19 cellular contexts compared by ENCODE assay signal in genomic region chr17:41451154-41451728, GRCh38. TPM values are rescaled to one million over a fixed set of nuclear protein-coding genes. Genes with fewer than 3 reads are reported as not detected.
A peak's percentile ranks its signal among the peaks of the same experiment; 100 is the strongest.
DNase-seq lines count a peak whose midpoint lies in the region; ATAC-seq, FAIRE-seq and TF ChIP-seq lines count a peak whose summit lies in the region.
"Had no signal": no experiment of that assay in that cellular context is flagged by ENCODE, and none has a peak within 500 bp of the region (broad histone marks: within the 10 kb centered on the region; RNA-seq: fewer than 3 reads in every experiment).

No MANE protein-coding gene starts in this region.

- no peak overlapping the region for H3K4me3 Mint-ChIP-seq in HFFc6
- H3K4me3 Mint-ChIP-seq in astrocyte (ENCODE audit: unreplicated experiment) = no peak overlapping the region
- H3K4me3 Mint-ChIP-seq: CD4-positive, alpha-beta T cell; T-helper 17 cell had no signal

- TF ChIP-seq CTCF in AG10803 (conservative IDR thresholded peaks at IDR 0.05; ENCODE audit: low read length) = no peak
- no peak for TF ChIP-seq CTCF in HFFc6 (IDR thresholded peaks at IDR 0.05)
- TF ChIP-seq CTCF in astrocyte (IDR thresholded peaks at IDR 0.05; ENCODE audit: insufficient read depth, low read depth, low read length) = no peak

- H3K27me3 Mint-ChIP-seq in HFFc6 (ENCODE audit: insufficient read depth) (peaks cover 2% of the 10 kb centered on the region), astrocyte (ENCODE audit: low read depth, unreplicated experiment) (peaks cover 29% of the 10 kb centered on the region)

- H3K4me3 ChIP-seq in AG10803 (ENCODE audit: low read length) (no peak overlapping the region), astrocyte (ENCODE audit: insufficient read depth, low read depth, low read length) (no peak overlapping the region)

- ATAC-seq in HG03025 (IDR thresholded peaks at IDR 0.05; ENCODE audit: low FRiP score, unreplicated experiment) (no peak), HG02798 (IDR thresholded peaks at IDR 0.05; ENCODE audit: poor library complexity, unreplicated experiment) (no peak)
- ATAC-seq: T-helper 17 cell had no signal

- no peak overlapping the region for H3K27ac ChIP-seq in astrocyte (ENCODE audit: low read depth, low read length)

- peak; percentile 66 for FAIRE-seq in astrocyte (lab: Jason Lieb, UNC)
- FAIRE-seq: D721Med had no signal

- peaks cover 2% of the 10 kb centered on the region for H3K27me3 ChIP-seq in astrocyte (ENCODE audit: insufficient read depth, low read length)

- H3K9ac ChIP-seq in astrocyte (ENCODE audit: low read length) = no peak overlapping the region

- peaks cover 79% of the 10 kb centered on the region for H3K4me1 Mint-ChIP-seq in HFFc6 (ENCODE audit: low read depth)
- H3K4me1 Mint-ChIP-seq in astrocyte (ENCODE audit: low read depth, unreplicated experiment) = peaks cover 3% of the 10 kb centered on the region

- peaks cover 6% of the 10 kb centered on the region for H3K4me1 ChIP-seq in astrocyte (ENCODE audit: insufficient read depth, low read length)

- H2AFZ ChIP-seq in astrocyte (ENCODE audit: low read depth, low read length) = no peak overlapping the region

- no peaks in the 10 kb centered on the region for H4K20me1 ChIP-seq in astrocyte (ENCODE audit: insufficient read depth, low read length)

- no peaks in the 10 kb centered on the region for H3K36me3 ChIP-seq in astrocyte (ENCODE audit: insufficient read depth, low read length)

- DNase-seq in AG10803 (ENCODE audit: low read depth) = peak; percentile 77
- peak; percentile 62 for DNase-seq in HFFc6
- peak; percentile 44 for DNase-seq in astrocyte (ENCODE audit: low read depth)
- DNase-seq in kidney tubule cell (ENCODE audit: low spot score) = peak; percentile 17
- no peak for DNase-seq in Ammon's horn (ENCODE audit: low spot score)
- DNase-seq in activated CD4-positive, CD25-positive, alpha-beta regulatory T cell (lab: John Stamatoyannopoulos, UW) = no peak
- DNase-seq: CD4-positive, alpha-beta T cell; DND-41; H7; NCI-H1105; NCI-H187 treated with DMSO at 0.1 percent for 48 hours; NCI-H2171; NCI-H524; OCI-M1; T-helper 17 cell had no signal

- H3K36me3 Mint-ChIP-seq in HFFc6 (ENCODE audit: low read depth) (peaks cover 32% of the 10 kb centered on the region), astrocyte (ENCODE audit: low read depth, unreplicated experiment) (peaks cover 3% of the 10 kb centered on the region)

- H3K27ac Mint-ChIP-seq in HFFc6 (peak overlapping the region; percentile 14), astrocyte (ENCODE audit: unreplicated experiment) (peak overlapping the region; percentile 27)
- H3K27ac Mint-ChIP-seq: CD4-positive, alpha-beta T cell; T-helper 17 cell had no signal

- H3K9me3 ChIP-seq in astrocyte (ENCODE audit: insufficient read depth, low read depth, low read length) = peaks cover 7% of the 10 kb centered on the region

- no peak overlapping the region for H3K4me2 ChIP-seq in astrocyte (ENCODE audit: low read length)

- peaks cover 17% of the 10 kb centered on the region for H3K9me3 Mint-ChIP-seq in HFFc6
- peaks cover 26% of the 10 kb centered on the region for H3K9me3 Mint-ChIP-seq in astrocyte (ENCODE audit: unreplicated experiment)
- H3K9me3 Mint-ChIP-seq: CD4-positive, alpha-beta T cell had no signal

- no peaks in the 10 kb centered on the region for H3K79me2 ChIP-seq in astrocyte (ENCODE audit: insufficient read depth, low read length)

RNA-seq across cellular contexts. Expression of gene KRT38, which starts 10.5 kb away (rescaled TPM):
- total RNA-seq in HFFc6 (2021; fragmentation: NEBNext Ultra II Directional; extraction: Animal tissue kit (Norgen Biotek cat#: 25700)) = under 1 TPM; 0.25 to 0.62 (median 0.43) TPM
- not detected in 2 replicates for total RNA-seq in astrocyte
- total RNA-seq: CD4-positive, alpha-beta T cell; H7; MCF 10A; T-helper 17 cell had no signal

RNA-seq across cellular contexts. Expression of gene KRT32, which starts 15.9 kb away (rescaled TPM):
- total RNA-seq in HFFc6 (2021; fragmentation: NEBNext Ultra II Directional; extraction: Animal tissue kit (Norgen Biotek cat#: 25700)) = under 1 TPM in 2 of 6 experiments, not detected in 4; 0.14 TPM
- not detected in 2 replicates for total RNA-seq in astrocyte
- total RNA-seq: CD4-positive, alpha-beta T cell; H7; MCF 10A; T-helper 17 cell had no signal

RNA-seq across cellular contexts. Expression of gene KRT37, which starts 26.9 kb away (rescaled TPM):
- not detected for total RNA-seq in HFFc6 (2021; fragmentation: NEBNext Ultra II Directional; extraction: Animal tissue kit (Norgen Biotek cat#: 25700))
- not detected in 2 replicates for total RNA-seq in astrocyte
- total RNA-seq: CD4-positive, alpha-beta T cell; H7; MCF 10A; T-helper 17 cell had no signal

RNA-seq across cellular contexts. Expression of gene KRT35, which starts 29.7 kb away (rescaled TPM):
- total RNA-seq in HFFc6 (2021; fragmentation: NEBNext Ultra II Directional; extraction: Animal tissue kit (Norgen Biotek cat#: 25700)) = not detected
- total RNA-seq in astrocyte = not detected in 2 replicates
- total RNA-seq: CD4-positive, alpha-beta T cell; H7; MCF 10A; T-helper 17 cell had no signal

RNA-seq across cellular contexts. Expression of gene KRT36, which starts 38.5 kb away (rescaled TPM):
- total RNA-seq in HFFc6 (2021; fragmentation: NEBNext Ultra II Directional; extraction: Animal tissue kit (Norgen Biotek cat#: 25700)) = not detected
- not detected in 2 replicates for total RNA-seq in astrocyte
- total RNA-seq: CD4-positive, alpha-beta T cell; H7; MCF 10A; T-helper 17 cell had no signal

Comparison
In these comparisons a context has a peak if more than half of its experiments do, and no peak if none do; other contexts are left out.
1. DNase-seq: peak in AG10803 (single experiment), HFFc6 (single experiment), astrocyte (single experiment) and kidney tubule cell (single experiment); none in Ammon's horn (single experiment) and activated CD4-positive, CD25-positive, alpha-beta regulatory T cell (0 of 4).